In genomic region chr9:120892748-120893584, GRCh38 we compare ENCODE assay signal across 9 cellular contexts. TPM values are rescaled to one million over a fixed set of nuclear protein-coding genes. Genes with fewer than 3 reads are reported as not detected.
DNase-seq lines count a peak whose midpoint lies in the region; ATAC-seq, FAIRE-seq and TF ChIP-seq lines count a peak whose summit lies in the region.
"Had no signal": no experiment of that assay in that cellular context is flagged by ENCODE, and none has a peak within 500 bp of the region (broad histone marks: within the 10 kb centered on the region; RNA-seq: fewer than 3 reads in every experiment).

No MANE protein-coding gene starts in this region.

- H3K27ac ChIP-seq in SU-DHL-6 (ENCODE audit: low read depth, low read length) (peak overlapping the region; percentile 91), breast epithelium (peak overlapping the region; percentile 38 to 40)
- H3K27ac ChIP-seq: SK-N-MC had no signal

- H3K4me1 ChIP-seq in breast epithelium = no peaks in the 10 kb centered on the region

- no peak overlapping the region for H2AFZ ChIP-seq in SU-DHL-6 (ENCODE audit: low read depth, low read length, severe bottlenecking)

- H3K36me3 ChIP-seq in GM06990 (ENCODE audit: control insufficient read depth, insufficient read depth, low read length) (no peaks in the 10 kb centered on the region), SU-DHL-6 (ENCODE audit: low read length) (no peaks in the 10 kb centered on the region), breast epithelium (no peaks in the 10 kb centered on the region)

- DNase-seq in GM06990 (ENCODE audit: extremely low read depth, insufficient read length) (peak; percentile 79), HTR-8/SVneo (ENCODE audit: insufficient read length, low spot score) (peak; percentile 40), breast epithelium (ENCODE audit: low spot score in 2 of 2) (no peak), renal cortical epithelial cell (ENCODE audit: low read depth) (peak; percentile 82), NCI-H524 treated with DMSO at 0.1 percent for 48 hours (lab: John Stamatoyannopoulos, UW) (no peak), NCI-H526 (lab: John Stamatoyannopoulos, UW) (no peak)

- H3K4me3 ChIP-seq in GM06990 (replicated peaks; ENCODE audit: low read depth, low read length) (no peak overlapping the region), SU-DHL-6 (ENCODE audit: insufficient read depth, low read length, poor library complexity, severe bottlenecking) (no peak overlapping the region), breast epithelium (no peak overlapping the region)
- H3K4me3 ChIP-seq: SK-N-MC had no signal

- H3K9me3 ChIP-seq in SU-DHL-6 (ENCODE audit: insufficient read depth, low read length) = no peaks in the 10 kb centered on the region
- no peaks in the 10 kb centered on the region for H3K9me3 ChIP-seq in breast epithelium

- no peaks in the 10 kb centered on the region for H3K27me3 ChIP-seq in GM06990 (replicated peaks; ENCODE audit: control insufficient read depth, insufficient read depth, low read length)
- no peaks in the 10 kb centered on the region for H3K27me3 ChIP-seq in SU-DHL-6 (ENCODE audit: low read length)
- H3K27me3 ChIP-seq in breast epithelium = no peaks in the 10 kb centered on the region

- H3K4me2 ChIP-seq in SU-DHL-6 (ENCODE audit: low read depth, low read length, poor library complexity, severe bottlenecking) = peak overlapping the region; percentile 52

- peak; percentile 71 for ATAC-seq in GM21529 (IDR thresholded peaks at IDR 0.05; ENCODE audit: unreplicated experiment)

- H3K9me2 ChIP-seq in SU-DHL-6 (replicated peaks; ENCODE audit: insufficient read depth, low read length) = no peaks in the 10 kb centered on the region

- peak overlapping the region; percentile 53 for H3K9ac ChIP-seq in SU-DHL-6 (ENCODE audit: low read length)

- no peaks in the 10 kb centered on the region for H4K20me1 ChIP-seq in SU-DHL-6 (ENCODE audit: low read depth, low read length)

- H3F3A ChIP-seq in SU-DHL-6 (ENCODE audit: insufficient read depth) = peaks cover 42% of the 10 kb centered on the region

- intact Hi-C loops in breast epithelium (cut with DNase I; ENCODE audit: low total_unique reads) = no loop called here

- FAIRE-seq in HTR-8/SVneo (lab: Jason Lieb, UNC) = no peak

- no peak for TF ChIP-seq POLR2A in breast epithelium (IDR thresholded peaks at IDR 0.05)

- H3K79me2 ChIP-seq in SU-DHL-6 (ENCODE audit: insufficient read depth, low read length) = no peaks in the 10 kb centered on the region

- TF ChIP-seq CTCF in GM06990 (IDR thresholded peaks at IDR 0.05; ENCODE audit: insufficient read depth, low read length, poor library complexity, severe bottlenecking) (no peak), SU-DHL-6 (IDR thresholded peaks at IDR 0.05; ENCODE audit: insufficient read depth, low read length, poor library complexity, severe bottlenecking) (no peak), breast epithelium (IDR thresholded peaks at IDR 0.05) (no peak)

RNA-seq across cellular contexts. Expression of gene PHF19, which starts 16.0 kb away (rescaled TPM):
- total RNA-seq in breast epithelium (10 to 100 TPM; 16.5 to 33.1 (median 19.0) TPM), renal cortical epithelial cell (8.0 and 21.4 TPM in 2 replicates)

RNA-seq across cellular contexts. Expression of gene TRAF1, which starts 33.6 kb away (rescaled TPM):
- total RNA-seq in breast epithelium (1 to 10 TPM; 4.9 to 8.6 (median 7.3) TPM), renal cortical epithelial cell (3.4 and 16.0 TPM in 2 replicates)

RNA-seq across cellular contexts. Expression of gene PSMD5, which starts 50.2 kb away (rescaled TPM):
- total RNA-seq in breast epithelium = 10 to 100 TPM; 48.3 to 54.1 (median 50.3) TPM
- 25.5 and 38.4 TPM in 2 replicates for total RNA-seq in renal cortical epithelial cell

Comparison
In these comparisons a context has a peak if more than half of its experiments do, and no peak if none do; other contexts are left out.
1. DNase-seq: peak in GM06990 (single experiment), HTR-8/SVneo (single experiment) and renal cortical epithelial cell (single experiment); none in breast epithelium (0 of 2), NCI-H524 treated with DMSO at 0.1 percent for 48 hours (single experiment) and NCI-H526 (0 of 2).